Comparison of ENCODE assay signal across 18 cellular contexts in the genomic region with DNA sequence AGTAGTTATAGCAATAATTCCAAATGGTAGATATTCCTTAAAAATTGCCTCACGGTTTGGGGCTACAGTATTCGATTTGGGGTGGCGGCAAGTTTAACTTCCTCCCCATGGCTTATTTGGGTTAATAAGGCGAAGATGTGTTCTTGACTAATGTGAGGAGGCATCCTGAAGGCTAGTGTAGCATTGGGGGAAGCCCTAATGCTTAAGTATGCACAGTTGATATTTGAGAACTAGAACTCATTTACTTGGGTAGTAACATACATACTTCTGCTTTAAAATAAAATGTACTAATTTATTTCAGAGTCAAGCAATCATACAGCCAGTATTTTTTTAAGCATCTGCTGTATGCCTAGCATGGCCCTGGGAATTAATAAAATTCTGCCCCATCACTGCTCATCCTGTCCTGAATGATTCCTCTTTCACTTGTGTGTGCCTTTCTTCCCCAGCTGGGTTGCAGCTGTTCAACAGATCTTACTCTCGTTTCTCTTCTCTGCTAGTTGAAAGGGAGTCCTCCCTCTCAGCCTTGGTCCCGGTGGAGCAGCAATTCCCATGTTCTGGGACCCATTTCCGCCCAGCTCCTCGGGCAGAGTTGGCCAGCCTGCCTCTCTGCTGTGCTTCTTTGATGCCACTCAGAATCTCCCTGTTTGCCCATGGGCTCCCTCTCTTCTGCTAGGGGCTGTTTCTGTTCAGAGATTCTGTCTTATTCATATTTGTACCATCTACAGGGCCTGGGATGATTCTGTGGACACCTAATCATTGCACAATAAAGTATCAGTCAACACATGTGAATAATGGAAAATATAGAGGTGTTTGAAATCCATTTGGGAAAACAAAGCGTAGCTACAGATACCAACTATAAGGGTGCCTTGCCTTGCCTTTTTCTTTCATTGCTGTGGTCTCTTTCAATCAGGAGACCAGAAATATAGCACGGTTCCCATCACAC.
DNase-seq lines count a peak whose midpoint lies in the region; ATAC-seq, FAIRE-seq and TF ChIP-seq lines count a peak whose summit lies in the region.
"Had no signal": no experiment of that assay in that cellular context is flagged by ENCODE, and none has a peak within 500 bp of the region (broad histone marks: within the 10 kb centered on the region; RNA-seq: fewer than 3 reads in every experiment).

No MANE protein-coding gene starts in this region.

- no TSS peak for BruUV-seq in HepG2 (replicated peaks; lab: Mats Ljungman, UMichigan)

- peak; percentile 23 for FAIRE-seq in HepG2 (lab: Jason Lieb, UNC)

- in situ Hi-C loops in HepG2 (cut with HindIII; ENCODE audit: extremely low pct_ligation_motif_present, low pct_unique_long_range_greater_than_20kb), result loop anchor here (25.0 kb wide), 1 partner anchor 320 kb away; no protein-coding TSS in a partner anchor
- in situ Hi-C loops in gastrocnemius medialis (cut with MboI; ENCODE audit: low sequenced_read_pairs in 4 of 4), result no loop called here
- in situ Hi-C loops in GM23248 (cut with MboI), result no loop called here

- no peaks in the 10 kb centered on the region for H3K27me3 ChIP-seq in HepG2 (ENCODE audit: control insufficient read depth in 1 of 2, insufficient read depth in 2 of 2, low read length in 2 of 2)
- H3K27me3 ChIP-seq in right lobe of liver, result no peaks in the 10 kb centered on the region
- no peaks in the 10 kb centered on the region for H3K27me3 ChIP-seq in gastrocnemius medialis
- no peaks in the 10 kb centered on the region for H3K27me3 ChIP-seq in GM23248 (replicated peaks; ENCODE audit: insufficient read depth)
- H3K27me3 ChIP-seq: foreskin keratinocyte, neural progenitor cell, tibial artery had no signal

- H2AFZ ChIP-seq in HepG2 (ENCODE audit: low read length) (no peak overlapping the region), GM23248 (no peak overlapping the region)
- H2AFZ ChIP-seq: neural progenitor cell had no signal

- H3K9me3 Mint-ChIP-seq in IgD-negative memory B cell, result no peaks in the 10 kb centered on the region
- H3K9me3 Mint-ChIP-seq in chondrocyte (ENCODE audit: low read depth), result no peaks in the 10 kb centered on the region
- H3K9me3 Mint-ChIP-seq: neural progenitor cell had no signal

- TF ChIP-seq CTCF in HepG2 (CRISPR knock-in tag; IDR thresholded peaks at IDR 0.05) (no peak), right lobe of liver (IDR thresholded peaks at IDR 0.05) (no peak), chondrocyte (IDR thresholded peaks at IDR 0.05) (no peak), coronary artery (IDR thresholded peaks at IDR 0.05) (no peak), gastrocnemius medialis (IDR thresholded peaks at IDR 0.05 in 4 of 5, conservative IDR thresholded peaks at IDR 0.05 in 1 of 5) (no peak)

- H3K4me3 ChIP-seq in HepG2 (replicated peaks in 1 of 3; ENCODE audit: insufficient read depth in 1 of 3, low read depth in 2 of 3, low read length in 3 of 3) (no peak overlapping the region), right lobe of liver (no peak overlapping the region), coronary artery (no peak overlapping the region), gastrocnemius medialis (no peak overlapping the region), GM23248 (no peak overlapping the region)
- H3K4me3 ChIP-seq: lung, neural progenitor cell, tibial artery had no signal

- H3K9me3 ChIP-seq in HepG2 (ENCODE audit: low read length), result no peaks in the 10 kb centered on the region
- no peaks in the 10 kb centered on the region for H3K9me3 ChIP-seq in right lobe of liver
- no peaks in the 10 kb centered on the region for H3K9me3 ChIP-seq in gastrocnemius medialis
- no peaks in the 10 kb centered on the region for H3K9me3 ChIP-seq in GM23248 (ENCODE audit: low read depth)
- H3K9me3 ChIP-seq: tibial artery had no signal

- H3K4me2 ChIP-seq in HepG2 (ENCODE audit: low read depth, low read length), result no peak overlapping the region
- H3K4me2 ChIP-seq in GM23248 (ENCODE audit: unreplicated experiment), result no peak overlapping the region
- H3K4me2 ChIP-seq: neural progenitor cell had no signal

- no peaks in the 10 kb centered on the region for H3F3A ChIP-seq in GM23248 (ENCODE audit: insufficient read depth)

- no peaks in the 10 kb centered on the region for H3K4me1 ChIP-seq in HepG2 (ENCODE audit: insufficient read depth, low read length)
- H3K4me1 ChIP-seq in right lobe of liver, result peaks cover 0 to 7% (median 2%) of the 10 kb centered on the region in 4 donors
- H3K4me1 ChIP-seq in gastrocnemius medialis, result peaks cover 67 to 78% of the 10 kb centered on the region in 2 donors
- 0 out of 2 replicates have a peak, but pooled peaks cover 4% of the 10 kb centered on the region for H3K4me1 ChIP-seq in GM23248 (ENCODE audit: insufficient read depth)

- CTCF ChIA-PET in HepG2 (lab: Yijun Ruan, JAX; ENCODE audit: low intra/inter-chr PET ratio, low total read pairs), result no interaction called here

- no peaks in the 10 kb centered on the region for H3K9me2 ChIP-seq in GM23248 (ENCODE audit: insufficient read depth)

- H4K20me1 ChIP-seq in HepG2 (ENCODE audit: insufficient read depth, low read length) (peaks cover 11% of the 10 kb centered on the region; the same call in 1 of the 2 replicates), GM23248 (ENCODE audit: insufficient read depth) (peaks cover 5% of the 10 kb centered on the region; the same call in 1 of the 2 replicates)

- POLR2A ChIA-PET in HepG2 (lab: Yijun Ruan, JAX), result no interaction called here

- TF ChIP-seq POLR2A in HepG2 (IDR thresholded peaks at IDR 0.05; ENCODE audit: insufficient read depth in 1 of 2, low read depth in 2 of 2, low read length in 2 of 2), result no peak
- TF ChIP-seq POLR2A in right lobe of liver (IDR thresholded peaks at IDR 0.05), result no peak
- TF ChIP-seq POLR2A in gastrocnemius medialis (IDR thresholded peaks at IDR 0.05), result no peak

- DNase-seq in HepG2 (ENCODE audit: low spot score), result no peak
- DNase-seq in right lobe of liver, result no peak
- no peak for DNase-seq in chondrocyte (ENCODE audit: low spot score)
- no peak for DNase-seq in coronary artery (ENCODE audit: low spot score)
- DNase-seq in gastrocnemius medialis, result no peak
- DNase-seq in iPS-NIHi7 (ENCODE audit: extremely low spot score), result no peak
- no peak for DNase-seq in GM23248
- DNase-seq: activated CD8-positive, alpha-beta memory T cell treated with anti-CD3 and anti-CD28 coated beads, Interleukin-2, amount 50 U/mL, for 4 hours; activated naive CD4-positive, alpha-beta T cell treated with anti-CD3 and anti-CD28 coated beads, Interleukin-2, amount 50 U/mL, for 16 hours; AML-193; DMS153; NCI-H187 treated with DMSO at 0.1 percent for 48 hours; stimulated activated CD4-positive, alpha-beta T cell treated with anti-CD3 and anti-CD28 coated beads, Interleukin-2, amount 100 ng/mL, for 24 hours; tibial artery had no signal

- H3K4me1 Mint-ChIP-seq in IgD-negative memory B cell (peaks cover 57 to 77% (median 67%) of the 10 kb centered on the region in 3 donors), chondrocyte (ENCODE audit: low read depth) (peaks cover 48% of the 10 kb centered on the region)

- H3K27me3 Mint-ChIP-seq in IgD-negative memory B cell, result no peaks in the 10 kb centered on the region
- H3K27me3 Mint-ChIP-seq in chondrocyte (ENCODE audit: low read depth), result no peaks in the 10 kb centered on the region

- H3K79me2 ChIP-seq in HepG2 (ENCODE audit: insufficient read depth, low read length) (peaks cover 61% of the 10 kb centered on the region), GM23248 (ENCODE audit: insufficient read depth) (peaks cover 100% of the 10 kb centered on the region)

- no peak for TF ChIP-seq EP300 in HepG2 (IDR thresholded peaks at IDR 0.05; ENCODE audit: low read depth in 2 of 2, low read length in 2 of 2)
- no peak for TF ChIP-seq EP300 in HepG2 (CRISPR knock-in tag; IDR thresholded peaks at IDR 0.05; ENCODE audit: borderline replicate concordance)

- intact Hi-C loops in HepG2 (cut with micrococcal nuclease; ENCODE audit: unreplicated experiment), result no loop called here
- intact Hi-C loops in right lobe of liver (cut with DNase I), result no loop called here
- intact Hi-C loops in gastrocnemius medialis (cut with DNase I; ENCODE audit: low total_unique reads), result loop anchor here (5.0 kb wide), 1 partner anchor 95 kb away; no protein-coding TSS in a partner anchor

- peak overlapping the region in 2 of 3 donors; percentile 36 to 83 for H3K27ac Mint-ChIP-seq in IgD-negative memory B cell
- H3K27ac Mint-ChIP-seq in chondrocyte (ENCODE audit: unreplicated experiment), result peak overlapping the region; percentile 5
- H3K27ac Mint-ChIP-seq: neural progenitor cell had no signal

- no peak for TF ChIP-seq RAD21 in HepG2 (CRISPR knock-in tag; IDR thresholded peaks at IDR 0.05)

- no peak overlapping the region for H3K9ac ChIP-seq in HepG2 (ENCODE audit: insufficient read depth, low read depth, low read length)
- no peak overlapping the region for H3K9ac ChIP-seq in GM23248
- H3K9ac ChIP-seq: neural progenitor cell had no signal

- H3K36me3 Mint-ChIP-seq in IgD-negative memory B cell (peaks cover 5% of the 10 kb centered on the region), chondrocyte (ENCODE audit: low read depth) (no peaks in the 10 kb centered on the region)

- no peaks in the 10 kb centered on the region; a peak in 2 of 5 replicates for H3K36me3 ChIP-seq in HepG2 (replicated peaks in 1 of 2; ENCODE audit: control insufficient read depth in 1 of 2, insufficient read depth in 2 of 2, low read length in 2 of 2)
- no peaks in the 10 kb centered on the region for H3K36me3 ChIP-seq in right lobe of liver
- no peaks in the 10 kb centered on the region for H3K36me3 ChIP-seq in gastrocnemius medialis
- no peaks in the 10 kb centered on the region for H3K36me3 ChIP-seq in GM23248 (ENCODE audit: low read depth)
- H3K36me3 ChIP-seq: neural progenitor cell, tibial artery had no signal

- peak overlapping the region in 2 of 4 donors; percentile 7 to 67 for H3K4me3 Mint-ChIP-seq in IgD-negative memory B cell
- no peak overlapping the region for H3K4me3 Mint-ChIP-seq in chondrocyte (ENCODE audit: unreplicated experiment)
- H3K4me3 Mint-ChIP-seq: neural progenitor cell had no signal

- WGBS in HepG2 (ENCODE audit: low lambda C conversion rate), result 98% methylated on average over 10 of the region's 10 CpGs
- 83% methylated on average over 10 of the region's 10 CpGs for WGBS in right lobe of liver (ENCODE audit: insufficient coverage, low coverage, low lambda C conversion rate, missing lambda C conversion rate)
- 68 to 70% methylated on average over 10 of the region's 10 CpGs for WGBS in GM23248 (ENCODE audit: low coverage in 1 of 2, low lambda C conversion rate in 2 of 2, missing lambda C conversion rate in 2 of 2), 2 experiments

- no peak overlapping the region for H3K27ac ChIP-seq in HepG2 (ENCODE audit: extremely low read length, insufficient read depth, low read length)
- H3K27ac ChIP-seq in right lobe of liver, result no peak overlapping the region
- H3K27ac ChIP-seq in coronary artery, result no peak overlapping the region
- peak overlapping the region in 2 of 4 donors; percentile 30 to 71 for H3K27ac ChIP-seq in gastrocnemius medialis
- no peak overlapping the region for H3K27ac ChIP-seq in GM23248
- H3K27ac ChIP-seq: neural progenitor cell, tibial artery had no signal

- ATAC-seq in HepG2 (no peak), right lobe of liver (no peak), gastrocnemius medialis (no peak)

TF ChIP-seq in HepG2, 621 proteins besides CTCF, POLR2A, EP300 and RAD21 (continues in another document):
- TF ChIP-seq ZNF274 (CRISPR knock-in tag; IDR thresholded peaks at IDR 0.05) (no peak), ZNF264 (CRISPR knock-in tag; IDR thresholded peaks at IDR 0.05) (no peak), CEBPB (IDR thresholded peaks at IDR 0.05; ENCODE audit: borderline replicate concordance, low read depth, low read length) (peak; percentile 57)
